10 cellular contexts compared by ENCODE assay signal in genomic region chr1:2275796-2276536, GRCh38. TPM values are rescaled to one million over a fixed set of nuclear protein-coding genes. Genes with fewer than 3 reads are reported as not detected.
DNase-seq lines count a peak whose midpoint lies in the region; TF ChIP-seq lines count a peak whose summit lies in the region.
"Had no signal": no experiment of that assay in that cellular context is flagged by ENCODE, and none has a peak within 500 bp of the region (broad histone marks: within the 10 kb centered on the region; RNA-seq: fewer than 3 reads in every experiment).

No MANE protein-coding gene starts in this region.

- peak overlapping the region; percentile 26 for H3K9ac ChIP-seq in iPS-15b (ENCODE audit: low read depth, low read length)

- no peak for TF ChIP-seq EP300 in stomach (IDR thresholded peaks at IDR 0.05)

- H3K36me3 ChIP-seq in iPS-15b (ENCODE audit: control insufficient read depth, insufficient read depth, low read length) (peaks cover 10% of the 10 kb centered on the region), stomach (peaks cover 0 to 5% (median 2%) of the 10 kb centered on the region in 4 donors)
- H3K36me3 ChIP-seq: SJCRH30 had no signal

- H3K9me3 ChIP-seq in iPS-15b (ENCODE audit: control insufficient read depth, insufficient read depth, low read length), result no peaks in the 10 kb centered on the region
- H3K9me3 ChIP-seq in stomach, result no peaks in the 10 kb centered on the region
- H3K9me3 ChIP-seq: A549, SJCRH30 had no signal

- intact Hi-C loops in stomach (cut with DNase I; ENCODE audit: low total_unique reads), result no loop called here

- no peaks in the 10 kb centered on the region for H3K27me3 ChIP-seq in iPS-15b (ENCODE audit: control insufficient read depth, insufficient read depth, low read length)
- H3K27me3 ChIP-seq in stomach, result no peaks in the 10 kb centered on the region
- H3K27me3 ChIP-seq: SJCRH30 had no signal

- H3K4me3 ChIP-seq in iPS-15b (ENCODE audit: low read depth, low read length), result no peak overlapping the region
- no peak overlapping the region for H3K4me3 ChIP-seq in stomach
- H3K4me3 ChIP-seq: A549, SJCRH30 had no signal

- H3K4me1 ChIP-seq in iPS-15b (ENCODE audit: control insufficient read depth, insufficient read depth, low read length) (peaks cover 14% of the 10 kb centered on the region), stomach (peaks cover 84 to 94% (median 92%) of the 10 kb centered on the region in 4 donors)

- DNase-seq in NCI-H1436 (lab: John Stamatoyannopoulos, UW) (peak; percentile 37), NCI-H1436 treated with DMSO at 0.1 percent for 48 hours (lab: John Stamatoyannopoulos, UW) (no peak), stomach (no peak), A172 (ENCODE audit: low spot score) (no peak), NCI-H2029 (lab: John Stamatoyannopoulos, UW) (no peak), amniotic stem cell (lab: John Stamatoyannopoulos, UW) (no peak)

- TF ChIP-seq POLR2A in stomach (IDR thresholded peaks at IDR 0.05), result no peak

- TF ChIP-seq CTCF in VCaP (conservative IDR thresholded peaks at IDR 0.05) (no peak), stomach (IDR thresholded peaks at IDR 0.05) (peak in 1 of 7 experiments; percentile 8)

- WGBS in stomach, 5 donors, result 19 to 28% (median 26%) methylated on average over 12 to 14 of the region's 14 CpGs

- H3K27ac ChIP-seq in VCaP (peak overlapping the region; percentile 37), stomach (peak overlapping the region; percentile 34 to 75 (median 63))
- H3K27ac ChIP-seq: A549, SJCRH30 had no signal

RNA-seq across cellular contexts. Expression of gene SKI, which starts 47.8 kb away (rescaled TPM):
- total RNA-seq in stomach, result 10 to 100 TPM; 18.7 to 84.0 (median 32.7) TPM
- 10 to 100 TPM in 2 of 3 donors, 1 to 10 TPM in 1; 7.4 to 14.8 (median 13.9) TPM for polyA plus RNA-seq in stomach
- total RNA-seq in A172 (2014; rRNA removed; shearing (Covaris generic)), result 4.1 and 14.8 TPM in 2 replicates
